ENCODE assay signal across 8 cellular contexts in the genomic region with DNA sequence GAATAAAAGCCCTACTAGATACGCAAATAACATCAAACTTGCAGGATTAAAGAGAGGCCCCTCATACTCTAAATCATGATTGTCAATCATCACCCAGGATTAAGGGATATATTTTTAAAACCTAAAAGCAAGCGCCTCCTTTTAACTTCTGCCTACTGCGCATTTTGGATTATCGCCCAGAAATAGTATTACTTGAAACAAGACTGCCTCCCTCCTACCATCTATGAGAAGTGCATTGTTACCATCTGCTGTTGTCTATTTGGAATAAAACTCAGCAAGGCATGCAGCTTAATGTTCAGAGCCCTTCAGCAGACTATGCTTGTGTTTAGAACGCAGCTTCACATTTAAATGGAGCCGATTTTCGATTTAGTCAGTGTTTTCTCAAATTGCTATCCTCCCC.
A peak's percentile ranks its signal among the peaks of the same experiment; 100 is the strongest.
DNase-seq lines count a peak whose midpoint lies in the region; ATAC-seq and TF ChIP-seq lines count a peak whose summit lies in the region.

No MANE protein-coding gene starts in this region.

- H3K36me3 ChIP-seq in thyroid gland, result no peaks in the 10 kb centered on the region

- intact Hi-C loops in activated CD4-positive, alpha-beta T cell treated with anti-CD3 and anti-CD28 coated beads, Interleukin-2, amount 10 ng/mL, durations not matched to agents 24 days and 14 days (cut with micrococcal nuclease), result no loop called here
- intact Hi-C loops in thyroid gland (cut with DNase I), result no loop called here

- POLR2A ChIA-PET in activated CD4-positive, alpha-beta T cell treated with anti-CD3 and anti-CD28 coated beads, Interleukin-2, amount 10 ng/mL, durations not matched to agents 7 days and 5 days (lab: Charles Lee), result no interaction called here

- peak overlapping the region; percentile 27 to 66 (median 39) for H3K27ac ChIP-seq in thyroid gland

- H3K4me3 ChIP-seq in choroid plexus epithelial cell (ENCODE audit: low read depth, low read length) (no peak overlapping the region), thyroid gland (replicated peaks in 1 of 3) (no peak overlapping the region)

- H3K36me3 Mint-ChIP-seq in activated CD4-positive, alpha-beta T cell treated with anti-CD3 and anti-CD28 coated beads, Interleukin-2, amount 10 ng/mL, durations not matched to agents 24 days and 14 days (ENCODE audit: low read depth), result no peaks in the 10 kb centered on the region
- no peaks in the 10 kb centered on the region for H3K36me3 Mint-ChIP-seq in activated CD4-positive, alpha-beta T cell treated with anti-CD3 and anti-CD28 coated beads, Interleukin-2, amount 10 ng/mL, durations not matched to agents 7 days and 5 days (ENCODE audit: low read depth)
- no peaks in the 10 kb centered on the region for H3K36me3 Mint-ChIP-seq in activated CD8-positive, alpha-beta memory T cell treated with anti-CD3 and anti-CD28 coated beads, Interleukin-2, amount 10 ng/mL, durations not matched to agents 7 days and 5 days

- peaks cover 30% of the 10 kb centered on the region for H3K27me3 Mint-ChIP-seq in activated CD4-positive, alpha-beta T cell treated with anti-CD3 and anti-CD28 coated beads, Interleukin-2, amount 10 ng/mL, durations not matched to agents 24 days and 14 days
- peaks cover 25% of the 10 kb centered on the region for H3K27me3 Mint-ChIP-seq in activated CD4-positive, alpha-beta T cell treated with anti-CD3 and anti-CD28 coated beads, Interleukin-2, amount 10 ng/mL, durations not matched to agents 7 days and 5 days
- peaks cover 23% of the 10 kb centered on the region for H3K27me3 Mint-ChIP-seq in activated CD8-positive, alpha-beta memory T cell treated with anti-CD3 and anti-CD28 coated beads, Interleukin-2, amount 10 ng/mL, durations not matched to agents 7 days and 5 days

- TF ChIP-seq CTCF in choroid plexus epithelial cell (conservative IDR thresholded peaks at IDR 0.05; ENCODE audit: low read depth, low read length), result peak; percentile 27
- TF ChIP-seq CTCF in thyroid gland (IDR thresholded peaks at IDR 0.05), result peak in 4 of 6 experiments; percentile 46 to 65 (median 54)

- H3K27me3 ChIP-seq in thyroid gland, result no peaks in the 10 kb centered on the region

- no peak overlapping the region for H3K4me3 Mint-ChIP-seq in activated CD4-positive, alpha-beta T cell treated with anti-CD3 and anti-CD28 coated beads, Interleukin-2, amount 10 ng/mL, durations not matched to agents 24 days and 14 days
- H3K4me3 Mint-ChIP-seq in activated CD4-positive, alpha-beta T cell treated with anti-CD3 and anti-CD28 coated beads, Interleukin-2, amount 10 ng/mL, durations not matched to agents 7 days and 5 days, result no peak overlapping the region
- H3K4me3 Mint-ChIP-seq in activated CD8-positive, alpha-beta memory T cell treated with anti-CD3 and anti-CD28 coated beads, Interleukin-2, amount 10 ng/mL, durations not matched to agents 7 days and 5 days, result no peak overlapping the region

- ATAC-seq in HG03469 (IDR thresholded peaks at IDR 0.05; ENCODE audit: unreplicated experiment), result no peak
- ATAC-seq in activated CD8-positive, alpha-beta memory T cell treated with anti-CD3 and anti-CD28 coated beads, Interleukin-2, amount 10 ng/mL, durations not matched to agents 7 days and 5 days, result no peak

- CTCF ChIA-PET in activated CD4-positive, alpha-beta T cell treated with anti-CD3 and anti-CD28 coated beads, Interleukin-2, amount 10 ng/mL, durations not matched to agents 7 days and 5 days (lab: Charles Lee), result no interaction called here
- CTCF ChIA-PET in activated CD8-positive, alpha-beta memory T cell treated with anti-CD3 and anti-CD28 coated beads, Interleukin-2, amount 10 ng/mL, durations not matched to agents 7 days and 5 days (lab: Charles Lee), result interaction anchor here (0.7 kb wide), 1 partner anchor 10 kb away, joined by 3 read pairs; no protein-coding TSS in a partner anchor

- no peaks in the 10 kb centered on the region for H3K9me3 ChIP-seq in thyroid gland

- H3K4me1 ChIP-seq in thyroid gland, result peaks cover 7 to 9% of the 10 kb centered on the region in 2 donors

- TF ChIP-seq POLR2A in thyroid gland (IDR thresholded peaks at IDR 0.05), result no peak

- DNase-seq in activated CD4-positive, alpha-beta T cell treated with anti-CD3 and anti-CD28 coated beads, Interleukin-2, amount 10 ng/mL, durations not matched to agents 24 days and 14 days, result peak; percentile 22
- no peak for DNase-seq in activated CD4-positive, alpha-beta T cell treated with anti-CD3 and anti-CD28 coated beads, Interleukin-2, amount 10 ng/mL, durations not matched to agents 7 days and 5 days
- peak; percentile 26 for DNase-seq in NCI-H345 treated with DMSO at 0.1 percent for 48 hours (lab: John Stamatoyannopoulos, UW; ENCODE audit: unreplicated experiment)
- DNase-seq in choroid plexus epithelial cell (ENCODE audit: low read depth), result peak; percentile 54
- peak in 1 of 2 donors; percentile 4 for DNase-seq in thyroid gland
- DNase-seq in NOMO-1 treated with dmso at 0.1 percent for 144 hours (lab: John Stamatoyannopoulos, UW; ENCODE audit: unreplicated experiment), result no peak
- DNase-seq in activated CD8-positive, alpha-beta memory T cell treated with anti-CD3 and anti-CD28 coated beads, Interleukin-2, amount 10 ng/mL, durations not matched to agents 7 days and 5 days, result no peak

- no peaks in the 10 kb centered on the region for H3K9me3 Mint-ChIP-seq in activated CD4-positive, alpha-beta T cell treated with anti-CD3 and anti-CD28 coated beads, Interleukin-2, amount 10 ng/mL, durations not matched to agents 24 days and 14 days
- no peaks in the 10 kb centered on the region for H3K9me3 Mint-ChIP-seq in activated CD4-positive, alpha-beta T cell treated with anti-CD3 and anti-CD28 coated beads, Interleukin-2, amount 10 ng/mL, durations not matched to agents 7 days and 5 days
- H3K9me3 Mint-ChIP-seq in activated CD8-positive, alpha-beta memory T cell treated with anti-CD3 and anti-CD28 coated beads, Interleukin-2, amount 10 ng/mL, durations not matched to agents 7 days and 5 days (ENCODE audit: low read depth), result no peaks in the 10 kb centered on the region

- no peak overlapping the region for H3K27ac Mint-ChIP-seq in activated CD4-positive, alpha-beta T cell treated with anti-CD3 and anti-CD28 coated beads, Interleukin-2, amount 10 ng/mL, durations not matched to agents 24 days and 14 days
- H3K27ac Mint-ChIP-seq in activated CD4-positive, alpha-beta T cell treated with anti-CD3 and anti-CD28 coated beads, Interleukin-2, amount 10 ng/mL, durations not matched to agents 7 days and 5 days, result no peak overlapping the region
- no peak overlapping the region for H3K27ac Mint-ChIP-seq in activated CD8-positive, alpha-beta memory T cell treated with anti-CD3 and anti-CD28 coated beads, Interleukin-2, amount 10 ng/mL, durations not matched to agents 7 days and 5 days

- H3K4me1 Mint-ChIP-seq in activated CD4-positive, alpha-beta T cell treated with anti-CD3 and anti-CD28 coated beads, Interleukin-2, amount 10 ng/mL, durations not matched to agents 24 days and 14 days, result no peaks in the 10 kb centered on the region
- no peaks in the 10 kb centered on the region for H3K4me1 Mint-ChIP-seq in activated CD4-positive, alpha-beta T cell treated with anti-CD3 and anti-CD28 coated beads, Interleukin-2, amount 10 ng/mL, durations not matched to agents 7 days and 5 days
- H3K4me1 Mint-ChIP-seq in activated CD8-positive, alpha-beta memory T cell treated with anti-CD3 and anti-CD28 coated beads, Interleukin-2, amount 10 ng/mL, durations not matched to agents 7 days and 5 days, result no peaks in the 10 kb centered on the region

- WGBS in thyroid gland, 2 donors, result 35 to 47% methylated on average over 7 of the region's 7 CpGs

Comparison
In these comparisons a context has a peak if more than half of its experiments do, and no peak if none do; other contexts are left out.
1. DNase-seq: peak in activated CD4-positive, alpha-beta T cell treated with anti-CD3 and anti-CD28 coated beads, Interleukin-2, amount 10 ng/mL, durations not matched to agents 24 days and 14 days (single experiment), NCI-H345 treated with DMSO at 0.1 percent for 48 hours (single experiment) and choroid plexus epithelial cell (single experiment); none in activated CD4-positive, alpha-beta T cell treated with anti-CD3 and anti-CD28 coated beads, Interleukin-2, amount 10 ng/mL, durations not matched to agents 7 days and 5 days (single experiment), NOMO-1 treated with dmso at 0.1 percent for 144 hours (single experiment) and activated CD8-positive, alpha-beta memory T cell treated with anti-CD3 and anti-CD28 coated beads, Interleukin-2, amount 10 ng/mL, durations not matched to agents 7 days and 5 days (single experiment).